Comparison of ENCODE assay signal across 21 cellular contexts in the genomic region with DNA sequence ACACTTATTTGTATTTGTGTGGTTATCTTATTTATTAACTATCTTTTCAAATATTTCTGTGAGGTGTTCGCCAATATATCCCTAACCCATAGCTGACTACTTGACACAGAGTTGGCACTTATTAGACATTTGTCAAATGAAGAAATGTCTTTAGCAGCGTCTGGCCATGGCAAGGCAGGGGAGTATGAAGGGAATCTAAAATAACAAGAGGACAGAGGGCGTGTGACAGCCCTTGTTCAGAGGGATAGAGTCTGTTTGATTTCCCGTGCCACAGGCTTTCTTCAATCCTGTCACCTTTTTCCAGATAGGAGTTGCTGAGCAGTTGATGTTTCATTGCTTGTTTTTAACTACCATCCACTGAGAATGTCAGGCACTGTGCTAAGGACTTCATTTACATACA. TPM values are rescaled to one million over a fixed set of nuclear protein-coding genes. Genes with fewer than 3 reads are reported as not detected.
DNase-seq lines count a peak whose midpoint lies in the region; ATAC-seq and TF ChIP-seq lines count a peak whose summit lies in the region.
"Had no signal": no experiment of that assay in that cellular context is flagged by ENCODE, and none has a peak within 500 bp of the region (broad histone marks: within the 10 kb centered on the region; RNA-seq: fewer than 3 reads in every experiment).

No MANE protein-coding gene starts in this region.

- CTCF ChIA-PET in WTC11 (lab: Charles Lee): interaction anchor here (0.6 kb wide), 1 partner anchor 69 kb away, joined by 3 read pairs; no protein-coding TSS in a partner anchor

- no peak overlapping the region for H3K4me3 Mint-ChIP-seq in WTC11
- H3K4me3 Mint-ChIP-seq: CD4-positive, alpha-beta T cell had no signal

- H3K36me3 ChIP-seq in aorta (ENCODE audit: control insufficient read depth in 1 of 2, insufficient read depth in 2 of 2, low read length in 1 of 2) (no peaks in the 10 kb centered on the region), lower lobe of right lung (no peaks in the 10 kb centered on the region)
- H3K36me3 ChIP-seq: BLaER1, SJCRH30 had no signal

- H3K36me3 Mint-ChIP-seq in WTC11: peaks cover 4% of the 10 kb centered on the region

- no peaks in the 10 kb centered on the region for H3K27me3 ChIP-seq in aorta (ENCODE audit: control insufficient read depth in 1 of 2, insufficient read depth in 2 of 2, low read length in 1 of 2)
- H3K27me3 ChIP-seq in lower lobe of right lung (ENCODE audit: low read depth): no peaks in the 10 kb centered on the region
- H3K27me3 ChIP-seq: BLaER1 had no signal

- no peak overlapping the region for H3K27ac ChIP-seq in aorta (ENCODE audit: low read depth in 1 of 2, low read length in 2 of 2)
- no peak overlapping the region for H3K27ac ChIP-seq in lower lobe of right lung
- H3K27ac ChIP-seq: BLaER1, SJCRH30 had no signal

- no peaks in the 10 kb centered on the region for H3K4me1 ChIP-seq in aorta (ENCODE audit: control insufficient read depth in 1 of 2, insufficient read depth in 2 of 2, low read length in 2 of 2)
- H3K4me1 ChIP-seq in lower lobe of right lung: peaks cover 11% of the 10 kb centered on the region
- H3K4me1 ChIP-seq: SJCRH30 had no signal

- no peak for DNase-seq in WTC11 (ENCODE audit: low spot score)
- no peak for DNase-seq in Right ventricle myocardium superior
- DNase-seq in left ventricle myocardium superior: no peak
- no peak for DNase-seq in aorta
- DNase-seq in 8988T: no peak
- no peak for DNase-seq in lower lobe of right lung
- DNase-seq: ACHN; CD4-positive, alpha-beta T cell; DMS53; NCI-H1105; NCI-H1436 treated with DMSO at 0.1 percent for 48 hours; NCI-H187 treated with DMSO at 0.1 percent for 48 hours; NCI-H446; NCI-H524 treated with DMSO at 0.1 percent for 48 hours; NCI-H774; SJCRH30 had no signal

- H3K27me3 Mint-ChIP-seq in WTC11 (ENCODE audit: low read depth): no peaks in the 10 kb centered on the region
- H3K27me3 Mint-ChIP-seq: CD4-positive, alpha-beta T cell had no signal

- H3K9me3 ChIP-seq in aorta (ENCODE audit: control insufficient read depth, low read length) (no peaks in the 10 kb centered on the region), lower lobe of right lung (no peaks in the 10 kb centered on the region)
- H3K9me3 ChIP-seq: BLaER1, SJCRH30 had no signal

- peak overlapping the region; percentile 66; the same call in 1 of the 2 replicates for H3K27ac Mint-ChIP-seq in WTC11
- H3K27ac Mint-ChIP-seq: CD4-positive, alpha-beta T cell had no signal

- H3K9me3 Mint-ChIP-seq in WTC11: no peaks in the 10 kb centered on the region
- H3K9me3 Mint-ChIP-seq: CD4-positive, alpha-beta T cell had no signal

- no peak overlapping the region for H3K4me3 ChIP-seq in aorta (ENCODE audit: low read length in 2 of 2)
- no peak overlapping the region for H3K4me3 ChIP-seq in lower lobe of right lung
- H3K4me3 ChIP-seq: BLaER1, SJCRH30 had no signal

- TF ChIP-seq CTCF in WTC11 (IDR thresholded peaks at IDR 0.05) (no peak), lower lobe of right lung (IDR thresholded peaks at IDR 0.05) (no peak)

- intact Hi-C loops in Right ventricle myocardium superior (cut with DNase I) (no loop called here), left ventricle myocardium superior (cut with micrococcal nuclease) (no loop called here), aorta (cut with DNase I) (no loop called here), lower lobe of right lung (cut with DNase I) (no loop called here)

- POLR2A ChIA-PET in WTC11 (lab: Charles Lee): no interaction called here

- ATAC-seq in WTC11: no peak
- peak; percentile 81 for ATAC-seq in Right ventricle myocardium superior (ENCODE audit: poor library complexity)
- peak; percentile 73 for ATAC-seq in left ventricle myocardium superior
- no peak for ATAC-seq in aorta (ENCODE audit: low FRiP score)
- ATAC-seq in lower lobe of right lung: no peak
- ATAC-seq in HG03108 (IDR thresholded peaks at IDR 0.05; ENCODE audit: unreplicated experiment): no peak
- ATAC-seq: HCT116, HepG2, SK-N-SH treated with all-trans-retinoic acid at 6 μM for 48 hours had no signal

- H3K4me1 Mint-ChIP-seq in WTC11: peaks cover 80% of the 10 kb centered on the region

- 81 to 90% methylated on average over 4 of the region's 4 CpGs for WGBS in aorta, 2 donors

TF ChIP-seq in WTC11, 78 proteins besides CTCF, POLR2A, EP300 and RAD21 (continues in another document):
- TF ChIP-seq NR3C1 (CRISPR knock-in tag; conservative IDR thresholded peaks at IDR 0.05; ENCODE audit: low read depth) (no peak), MYBL2 (CRISPR knock-in tag; IDR thresholded peaks at IDR 0.05) (no peak), PRRX2 (CRISPR knock-in tag; IDR thresholded peaks at IDR 0.05) (no peak), TCF7 (CRISPR knock-in tag; IDR thresholded peaks at IDR 0.05; ENCODE audit: low read depth) (no peak), RORB (CRISPR knock-in tag; IDR thresholded peaks at IDR 0.05) (no peak), ETV6 (CRISPR knock-in tag; IDR thresholded peaks at IDR 0.05) (no peak), ATF1 (CRISPR knock-in tag; IDR thresholded peaks at IDR 0.05) (no peak), RELA (CRISPR knock-in tag; IDR thresholded peaks at IDR 0.05; ENCODE audit: borderline replicate concordance) (no peak), NFATC4 (CRISPR knock-in tag; IDR thresholded peaks at IDR 0.05) (no peak)
- TF ChIP-seq, protein P1, sequence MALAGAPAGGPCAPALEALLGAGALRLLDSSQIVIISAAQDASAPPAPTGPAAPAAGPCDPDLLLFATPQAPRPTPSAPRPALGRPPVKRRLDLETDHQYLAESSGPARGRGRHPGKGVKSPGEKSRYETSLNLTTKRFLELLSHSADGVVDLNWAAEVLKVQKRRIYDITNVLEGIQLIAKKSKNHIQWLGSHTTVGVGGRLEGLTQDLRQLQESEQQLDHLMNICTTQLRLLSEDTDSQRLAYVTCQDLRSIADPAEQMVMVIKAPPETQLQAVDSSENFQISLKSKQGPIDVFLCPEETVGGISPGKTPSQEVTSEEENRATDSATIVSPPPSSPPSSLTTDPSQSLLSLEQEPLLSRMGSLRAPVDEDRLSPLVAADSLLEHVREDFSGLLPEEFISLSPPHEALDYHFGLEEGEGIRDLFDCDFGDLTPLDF (CRISPR knock-in tag; IDR thresholded peaks at IDR 0.05): no peak
- TF ChIP-seq, protein P2, sequence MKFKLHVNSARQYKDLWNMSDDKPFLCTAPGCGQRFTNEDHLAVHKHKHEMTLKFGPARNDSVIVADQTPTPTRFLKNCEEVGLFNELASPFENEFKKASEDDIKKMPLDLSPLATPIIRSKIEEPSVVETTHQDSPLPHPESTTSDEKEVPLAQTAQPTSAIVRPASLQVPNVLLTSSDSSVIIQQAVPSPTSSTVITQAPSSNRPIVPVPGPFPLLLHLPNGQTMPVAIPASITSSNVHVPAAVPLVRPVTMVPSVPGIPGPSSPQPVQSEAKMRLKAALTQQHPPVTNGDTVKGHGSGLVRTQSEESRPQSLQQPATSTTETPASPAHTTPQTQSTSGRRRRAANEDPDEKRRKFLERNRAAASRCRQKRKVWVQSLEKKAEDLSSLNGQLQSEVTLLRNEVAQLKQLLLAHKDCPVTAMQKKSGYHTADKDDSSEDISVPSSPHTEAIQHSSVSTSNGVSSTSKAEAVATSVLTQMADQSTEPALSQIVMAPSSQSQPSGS (CRISPR knock-in tag; IDR thresholded peaks at IDR 0.05; ENCODE audit: borderline replicate concordance, low read depth): no peak
- TF ChIP-seq, protein P3, sequence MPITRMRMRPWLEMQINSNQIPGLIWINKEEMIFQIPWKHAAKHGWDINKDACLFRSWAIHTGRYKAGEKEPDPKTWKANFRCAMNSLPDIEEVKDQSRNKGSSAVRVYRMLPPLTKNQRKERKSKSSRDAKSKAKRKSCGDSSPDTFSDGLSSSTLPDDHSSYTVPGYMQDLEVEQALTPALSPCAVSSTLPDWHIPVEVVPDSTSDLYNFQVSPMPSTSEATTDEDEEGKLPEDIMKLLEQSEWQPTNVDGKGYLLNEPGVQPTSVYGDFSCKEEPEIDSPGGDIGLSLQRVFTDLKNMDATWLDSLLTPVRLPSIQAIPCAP (CRISPR knock-in tag; IDR thresholded peaks at IDR 0.05): no peak
- TF ChIP-seq, protein P4, sequence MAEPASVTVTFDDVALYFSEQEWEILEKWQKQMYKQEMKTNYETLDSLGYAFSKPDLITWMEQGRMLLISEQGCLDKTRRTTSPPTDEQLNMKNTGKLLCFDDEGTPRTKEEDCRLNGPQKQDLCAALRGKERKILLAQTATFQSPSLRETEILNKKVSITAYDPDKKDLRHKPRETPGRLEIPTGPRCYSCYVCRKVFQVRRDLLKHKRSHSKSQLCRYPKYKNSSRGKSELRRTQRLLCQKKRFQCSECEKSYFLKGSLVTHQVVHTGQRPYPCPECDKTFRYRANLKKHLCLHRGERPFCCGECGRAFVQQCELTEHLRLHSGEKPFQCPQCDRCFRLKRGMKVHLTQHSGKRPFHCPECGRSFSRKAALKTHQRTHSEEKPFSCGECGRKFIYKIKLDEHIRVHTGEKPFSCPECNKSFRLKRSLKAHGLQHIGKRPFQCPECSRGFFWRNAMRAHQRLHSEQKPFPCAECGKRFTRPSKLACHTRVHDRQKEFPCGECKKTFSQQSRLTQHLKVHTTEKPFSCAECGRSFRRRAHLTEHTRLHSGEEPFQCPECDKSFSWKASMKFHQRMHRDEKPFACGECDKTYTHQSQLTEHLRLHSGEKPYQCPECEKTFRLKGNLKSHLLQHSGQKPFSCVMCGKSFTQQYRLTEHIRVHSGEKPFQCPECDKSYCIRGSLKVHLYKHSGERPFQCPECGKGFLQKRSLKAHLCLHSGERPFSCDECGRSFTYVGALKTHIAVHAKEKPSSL (CRISPR knock-in tag; conservative IDR thresholded peaks at IDR 0.05): no peak
- TF ChIP-seq, protein P5, sequence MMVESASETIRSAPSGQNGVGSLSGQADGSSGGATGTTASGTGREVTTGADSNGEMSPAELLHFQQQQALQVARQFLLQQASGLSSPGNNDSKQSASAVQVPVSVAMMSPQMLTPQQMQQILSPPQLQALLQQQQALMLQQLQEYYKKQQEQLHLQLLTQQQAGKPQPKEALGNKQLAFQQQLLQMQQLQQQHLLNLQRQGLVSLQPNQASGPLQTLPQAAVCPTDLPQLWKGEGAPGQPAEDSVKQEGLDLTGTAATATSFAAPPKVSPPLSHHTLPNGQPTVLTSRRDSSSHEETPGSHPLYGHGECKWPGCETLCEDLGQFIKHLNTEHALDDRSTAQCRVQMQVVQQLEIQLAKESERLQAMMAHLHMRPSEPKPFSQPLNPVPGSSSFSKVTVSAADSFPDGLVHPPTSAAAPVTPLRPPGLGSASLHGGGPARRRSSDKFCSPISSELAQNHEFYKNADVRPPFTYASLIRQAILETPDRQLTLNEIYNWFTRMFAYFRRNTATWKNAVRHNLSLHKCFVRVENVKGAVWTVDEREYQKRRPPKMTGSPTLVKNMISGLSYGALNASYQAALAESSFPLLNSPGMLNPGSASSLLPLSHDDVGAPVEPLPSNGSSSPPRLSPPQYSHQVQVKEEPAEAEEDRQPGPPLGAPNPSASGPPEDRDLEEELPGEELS (CRISPR knock-in tag; IDR thresholded peaks at IDR 0.05): no peak

RNA-seq across cellular contexts. Expression of a gene that starts 53.6 kb away (rescaled TPM):
- total RNA-seq in WTC11 (2021) (141 to 167 TPM (median 144 TPM) in 3 replicates), Right ventricle myocardium superior (9.6 TPM), left ventricle myocardium superior (9.7 TPM), aorta (10 to 100 TPM; 24.2 to 28.4 TPM), lower lobe of right lung (37.2 TPM)
- 1 to 10 TPM; 1.8 to 3.7 TPM for polyA plus RNA-seq in aorta

Comparison
In these comparisons a context has a peak if more than half of its experiments do, and no peak if none do; other contexts are left out.
1. ATAC-seq: peak in Right ventricle myocardium superior (single experiment) and left ventricle myocardium superior (single experiment); none in WTC11 (single experiment), aorta (single experiment), lower lobe of right lung (0 of 2) and HG03108 (single experiment).